Comparison of ENCODE assay signal across 10 cellular contexts in the genomic region with DNA sequence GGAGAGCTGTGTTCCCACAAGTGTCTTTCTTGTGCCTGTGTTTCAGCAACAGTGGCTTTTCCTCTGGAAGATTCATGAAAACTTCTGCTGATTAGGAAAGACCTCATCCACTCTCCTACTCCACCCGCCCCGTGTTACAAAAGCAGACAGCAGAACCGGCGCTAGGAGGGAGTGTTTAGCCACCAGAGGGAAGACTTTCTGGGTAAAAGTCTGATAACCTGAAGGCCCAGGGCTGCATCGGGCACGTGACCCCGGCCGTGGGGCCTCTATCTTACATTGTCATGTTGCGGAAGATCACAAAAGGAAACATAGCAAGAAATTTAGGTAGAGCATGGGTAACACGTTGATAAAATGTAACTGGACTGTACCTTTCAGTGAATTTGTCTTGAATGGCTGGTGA. TPM values are rescaled to one million over a fixed set of nuclear protein-coding genes. Genes with fewer than 3 reads are reported as not detected.
DNase-seq lines count a peak whose midpoint lies in the region; ATAC-seq, FAIRE-seq and TF ChIP-seq lines count a peak whose summit lies in the region.
"Had no signal": no experiment of that assay in that cellular context is flagged by ENCODE, and none has a peak within 500 bp of the region (broad histone marks: within the 10 kb centered on the region; RNA-seq: fewer than 3 reads in every experiment).

No MANE protein-coding gene starts in this region.

- H3K4me2 ChIP-seq in GM23248 (ENCODE audit: unreplicated experiment): no peak overlapping the region

- no peak for FAIRE-seq in kidney (lab: Jason Lieb, UNC)

- no peaks in the 10 kb centered on the region for H3K9me2 ChIP-seq in GM23248 (ENCODE audit: insufficient read depth)

- WGBS in GM23248 (ENCODE audit: low coverage in 1 of 2, low lambda C conversion rate in 2 of 2, missing lambda C conversion rate in 2 of 2), 2 experiments: 10 to 15% methylated on average over 10 of the region's 10 CpGs

- H3K4me1 ChIP-seq in GM23248 (ENCODE audit: insufficient read depth) (no peaks in the 10 kb centered on the region), kidney (ENCODE audit: control insufficient read depth in 1 of 2, insufficient read depth in 1 of 2, low read depth in 1 of 2, low read length in 2 of 2) (no peaks in the 10 kb centered on the region)
- H3K4me1 ChIP-seq: suprapubic skin had no signal

- no peak overlapping the region for H3K27ac Mint-ChIP-seq in natural killer cell

- peaks cover 5% of the 10 kb centered on the region in 2 donors for H3K4me1 Mint-ChIP-seq in natural killer cell

- ATAC-seq in natural killer cell (no peak), GM21723 (IDR thresholded peaks at IDR 0.05; ENCODE audit: unreplicated experiment) (no peak)

- H3K9me3 ChIP-seq in GM23248 (ENCODE audit: low read depth) (no peaks in the 10 kb centered on the region), kidney (ENCODE audit: control insufficient read depth in 1 of 2, low read length in 2 of 2) (peaks cover 3 to 7% of the 10 kb centered on the region in 2 donors)

- no peaks in the 10 kb centered on the region for H3K36me3 Mint-ChIP-seq in natural killer cell

- H3K9ac ChIP-seq in GM23248 (no peak overlapping the region), kidney (ENCODE audit: low read length in 2 of 2) (no peak overlapping the region)

- in situ Hi-C loops in GM23248 (cut with MboI): no loop called here

- H3K4me3 ChIP-seq in GM23248 (no peak overlapping the region), kidney (ENCODE audit: low read length in 2 of 2) (no peak overlapping the region)
- H3K4me3 ChIP-seq: suprapubic skin had no signal

- H3K9me3 Mint-ChIP-seq in natural killer cell: no peaks in the 10 kb centered on the region

- no peak overlapping the region for H2AFZ ChIP-seq in GM23248

- peak; percentile 5 to 49 for DNase-seq in AML-193 (lab: John Stamatoyannopoulos, UW)
- DNase-seq in GM23248: peak; percentile 60
- DNase-seq in SW480 (ENCODE audit: low spot score): peak; percentile 34
- DNase-seq in kidney: no peak
- no peak for DNase-seq in natural killer cell
- no peak for DNase-seq in NCI-H1105 (lab: John Stamatoyannopoulos, UW)
- DNase-seq in CD1c-positive myeloid dendritic cell (ENCODE audit: extremely low spot score): no peak
- DNase-seq: NCI-H345 had no signal

- peaks cover 13% of the 10 kb centered on the region for H3K27me3 ChIP-seq in GM23248 (replicated peaks; ENCODE audit: insufficient read depth)

- peaks cover 8 to 56% of the 10 kb centered on the region in 2 donors for H3K27me3 Mint-ChIP-seq in natural killer cell (ENCODE audit: low read depth in 2 of 2)

- H3K36me3 ChIP-seq in GM23248 (ENCODE audit: low read depth): no peaks in the 10 kb centered on the region
- no peaks in the 10 kb centered on the region for H3K36me3 ChIP-seq in kidney (ENCODE audit: control insufficient read depth in 1 of 2, insufficient read depth in 2 of 2, low read length in 2 of 2)
- H3K36me3 ChIP-seq: suprapubic skin had no signal

- TF ChIP-seq CTCF in kidney (IDR thresholded peaks at IDR 0.05; ENCODE audit: borderline replicate concordance, extremely low read depth, insufficient read depth) (peak; percentile 18), natural killer cell (IDR thresholded peaks at IDR 0.05) (no peak)

- no peaks in the 10 kb centered on the region for H3K79me2 ChIP-seq in GM23248 (ENCODE audit: insufficient read depth)

- intact Hi-C loops in kidney (cut with DNase I): no loop called here
- intact Hi-C loops in natural killer cell (cut with micrococcal nuclease): no loop called here

- H3K27ac ChIP-seq in GM23248 (no peak overlapping the region), kidney (ENCODE audit: low read depth in 2 of 2, low read length in 2 of 2) (no peak overlapping the region)
- H3K27ac ChIP-seq: suprapubic skin had no signal

- H3F3A ChIP-seq in GM23248 (ENCODE audit: insufficient read depth): no peaks in the 10 kb centered on the region

- H3K4me3 Mint-ChIP-seq in natural killer cell: no peak overlapping the region

- H4K20me1 ChIP-seq in GM23248 (ENCODE audit: insufficient read depth): no peaks in the 10 kb centered on the region

RNA-seq across cellular contexts. Expression of gene DMRT2, which starts 32.0 kb away (rescaled TPM):
- not detected in 2 replicates for total RNA-seq in GM23248 (2014; rRNA removed; shearing (Covaris generic))
- polyA plus RNA-seq in GM23248 (2016; fragmentation: Nextera tagmentation; extraction: Ambion mirVana) (0.19 TPM in 1 of 2 replicates, not detected in the other), kidney (ENCODE audit: insufficient read depth, low read depth, low replicate concordance) (38.3 TPM)
- total RNA-seq in kidney (9.3 TPM), natural killer cell (not detected)

RNA-seq across cellular contexts. Expression of gene DMRT3, which starts 41.7 kb away (rescaled TPM):
- total RNA-seq in GM23248 (2014; rRNA removed; shearing (Covaris generic)): not detected in 2 replicates
- polyA plus RNA-seq in GM23248 (2016; fragmentation: Nextera tagmentation; extraction: Ambion mirVana) (not detected in 2 replicates), kidney (ENCODE audit: insufficient read depth, low read depth, low replicate concordance) (not detected)
- total RNA-seq in kidney (not detected), natural killer cell (not detected)

Comparison
In these comparisons a context has a peak if more than half of its experiments do, and no peak if none do; other contexts are left out.
1. DNase-seq: peak in AML-193 (2 of 2), GM23248 (single experiment) and SW480 (single experiment); none in kidney (single experiment), natural killer cell (single experiment), NCI-H1105 (single experiment) and CD1c-positive myeloid dendritic cell (single experiment).